In genomic region chr2:216882876-216883275, GRCh38 we compare ENCODE assay signal across 20 cellular contexts. TPM values are rescaled to one million over a fixed set of nuclear protein-coding genes. Genes with fewer than 3 reads are reported as not detected.
"Had no signal": no experiment of that assay in that cellular context is flagged by ENCODE, and none has a peak within 500 bp of the region (broad histone marks: within the 10 kb centered on the region; RNA-seq: fewer than 3 reads in every experiment).

No MANE protein-coding gene starts in this region.

- DNase-seq: activated CD8-positive, alpha-beta memory T cell treated with anti-CD3 and anti-CD28 coated beads, Interleukin-2, amount 10 ng/mL, durations not matched to agents 7 days and 5 days; activated naive CD4-positive, alpha-beta T cell treated with anti-CD3 and anti-CD28 coated beads, Interleukin-2, amount 10 ng/mL, durations not matched to agents 7 days and 5 days; activated T-cell treated with anti-CD3 and anti-CD28 coated beads, Interleukin-2, amount 50 U/mL, for 24 hours; central memory CD4-positive, alpha-beta T cell; colonic mucosa; hypothalamus; kidney; nephron progenitor cell; right lobe of liver; stimulated activated CD4-positive, alpha-beta T cell treated with anti-CD3 and anti-CD28 coated beads, Interleukin-2, amount 100 ng/mL, for 24 hours; SW 1271; thyroid gland had no signal

- ATAC-seq: activated CD4-positive, CD25-positive, alpha-beta regulatory T cell treated with anti-CD3 and anti-CD28 coated beads, Interleukin-2, amount 50 U/mL, for 24 hours; activated CD8-positive, alpha-beta memory T cell treated with anti-CD3 and anti-CD28 coated beads, Interleukin-2, amount 10 ng/mL, durations not matched to agents 7 days and 5 days; right lobe of liver had no signal

- H3K27ac ChIP-seq: colonic mucosa, esophagus muscularis mucosa, right lobe of liver, thyroid gland had no signal

- H3K4me1 ChIP-seq: colonic mucosa, right lobe of liver, thyroid gland had no signal

- FAIRE-seq: kidney, urothelium cell line had no signal

- H3K4me3 ChIP-seq: colonic mucosa, esophagus muscularis mucosa, right lobe of liver, thyroid gland had no signal

- H3K27me3 ChIP-seq: colonic mucosa, esophagus muscularis mucosa, right lobe of liver, thyroid gland had no signal

- H3K9me3 ChIP-seq: colonic mucosa, esophagus muscularis mucosa, right lobe of liver, thyroid gland had no signal

- H3K36me3 ChIP-seq: colonic mucosa, esophagus muscularis mucosa, right lobe of liver, thyroid gland had no signal

RNA-seq across cellular contexts. Expression of gene TNP1, which starts 23.0 kb away (rescaled TPM):
- total RNA-seq: activated CD8-positive, alpha-beta memory T cell treated with anti-CD3 and anti-CD28 coated beads, Interleukin-2, amount 10 ng/mL, durations not matched to agents 7 days and 5 days; colonic mucosa; esophagus muscularis mucosa; glomerular endothelial cell; kidney; liver; mesothelial cell of epicardium; omental fat pad; right lobe of liver; T-helper 2 cell treated with Interferon-gamma antibody and Interleukin-4, amounts not matched to agents 100 ng/mL and 5 ng/mL, for 36 hours had no signal
- polyA plus RNA-seq: liver had no signal
